In the genomic region with DNA sequence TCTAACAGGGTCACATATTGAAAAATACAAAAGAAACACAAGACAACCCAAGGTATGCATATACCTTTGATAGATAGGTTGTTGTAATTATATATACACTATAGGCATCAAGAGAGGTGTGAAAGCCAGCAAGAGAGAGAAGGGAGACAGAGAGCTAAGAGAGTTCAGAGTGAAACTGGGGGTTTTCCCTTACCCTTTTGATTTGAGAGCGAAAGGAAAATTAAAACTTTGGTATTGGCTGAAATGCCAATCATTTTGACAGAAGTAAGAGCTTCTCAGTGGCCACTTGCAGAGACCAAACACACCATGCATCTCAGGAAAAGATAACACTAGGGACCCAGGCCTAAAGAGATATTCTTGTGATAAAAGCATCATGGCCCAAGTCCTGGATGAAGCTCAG, we compare ENCODE assay signal across 18 cellular contexts.
DNase-seq lines count a peak whose midpoint lies in the region; ATAC-seq lines count a peak whose summit lies in the region.
"Had no signal": no experiment of that assay in that cellular context is flagged by ENCODE, and none has a peak within 500 bp of the region (broad histone marks: within the 10 kb centered on the region; RNA-seq: fewer than 3 reads in every experiment).

No MANE protein-coding gene starts in this region.

- ATAC-seq in GM18867 (IDR thresholded peaks at IDR 0.05; ENCODE audit: unreplicated experiment) (peak; percentile 95), GM21381 (IDR thresholded peaks at IDR 0.05; ENCODE audit: unreplicated experiment) (peak; percentile 74), HG02885 (IDR thresholded peaks at IDR 0.05; ENCODE audit: poor library complexity, unreplicated experiment) (peak; percentile 92), HG03521 (IDR thresholded peaks at IDR 0.05; ENCODE audit: unreplicated experiment) (peak; percentile 78)
- ATAC-seq: body of pancreas, foreskin keratinocyte had no signal

- DNase-seq in medulla oblongata (ENCODE audit: extremely low spot score) (no peak), H4 (ENCODE audit: low spot score) (no peak), LoVo (ENCODE audit: low spot score) (no peak)
- DNase-seq in activated CD4-positive, CD25-positive, alpha-beta regulatory T cell (lab: John Stamatoyannopoulos, UW) = no peak
- DNase-seq: activated CD4-positive, alpha-beta T cell treated with anti-CD3 and anti-CD28 coated beads, Interleukin-2, amount 50 U/mL, for 1 hour; activated naive CD4-positive, alpha-beta T cell treated with anti-CD3 and anti-CD28 coated beads for 36 hours; activated T-cell treated with anti-CD3 and anti-CD28 coated beads for 4 hours; body of pancreas; foreskin keratinocyte; H9; NCI-H1436; NCI-H345; nephron progenitor cell; thyroid gland had no signal
